In the genomic region with DNA sequence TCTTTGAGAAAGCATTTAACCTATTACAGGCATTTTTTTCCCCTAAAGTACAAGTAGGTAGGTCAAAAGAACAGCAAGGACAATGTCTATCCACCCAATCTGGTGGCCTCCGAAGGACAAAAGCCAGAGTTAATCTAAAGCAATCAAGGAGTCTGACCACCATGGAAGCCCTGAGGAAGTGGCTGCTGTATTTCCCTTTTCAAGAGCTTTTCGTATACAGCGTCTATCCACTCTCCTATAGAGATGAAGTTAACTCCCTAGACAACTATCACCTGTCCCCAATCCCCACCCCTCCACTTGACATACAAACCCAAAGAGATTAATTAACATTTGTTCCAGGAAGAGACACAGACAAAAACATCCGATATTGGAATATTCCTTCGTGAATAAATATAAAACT, we compare ENCODE assay signal across 25 cellular contexts.
DNase-seq lines count a peak whose midpoint lies in the region; ATAC-seq and TF ChIP-seq lines count a peak whose summit lies in the region.
"Had no signal": no experiment of that assay in that cellular context is flagged by ENCODE, and none has a peak within 500 bp of the region (broad histone marks: within the 10 kb centered on the region; RNA-seq: fewer than 3 reads in every experiment).

No MANE protein-coding gene starts in this region.

- peak overlapping the region; percentile 2; the same call in 1 of the 2 replicates for H3K4me3 ChIP-seq in SJCRH30
- H3K4me3 ChIP-seq: BLaER1, HAP-1, Peyer's patch had no signal

- DNase-seq in activated CD4-positive, alpha-beta T cell treated with anti-CD3 and anti-CD28 coated beads for 36 hours: no peak
- DNase-seq in activated CD4-positive, alpha-beta T cell treated with anti-CD3 and anti-CD28 coated beads for 4 hours: no peak
- DNase-seq in NCI-H510A treated with DMSO at 0.1 percent for 48 hours (lab: John Stamatoyannopoulos, UW): peak; percentile 33
- peak; percentile 66 to 87 for DNase-seq in SJCRH30
- DNase-seq in nephron progenitor cell: no peak
- no peak for DNase-seq in GM13976 (ENCODE audit: low spot score)
- DNase-seq in RWPE1 (ENCODE audit: low spot score): no peak
- DNase-seq: CD4-positive, CD25-positive, alpha-beta regulatory T cell; DMS53; GOT3; HFFc6; NCI-H1048; NCI-H1436 treated with DMSO at 0.1 percent for 48 hours; NCI-H187 treated with DMSO at 0.1 percent for 48 hours; NCI-H2107; NCI-H446 treated with DMSO at 0.1 percent for 48 hours; NCI-H82; Peyer's patch; T-helper 2 cell had no signal

- H3K4me1 Mint-ChIP-seq in activated CD4-positive, alpha-beta T cell treated with anti-CD3 and anti-CD28 coated beads for 36 hours: no peaks in the 10 kb centered on the region
- H3K4me1 Mint-ChIP-seq in nephron progenitor cell: peaks cover 56% of the 10 kb centered on the region
- H3K4me1 Mint-ChIP-seq: CD4-positive, CD25-positive, alpha-beta regulatory T cell; IgD-negative memory B cell had no signal

- H3K27ac ChIP-seq in SJCRH30 (peak overlapping the region; percentile 99), RWPE1 (no peak overlapping the region)
- H3K27ac ChIP-seq: BLaER1, KMS-11, Peyer's patch had no signal

- intact Hi-C loops in activated CD4-positive, alpha-beta T cell treated with anti-CD3 and anti-CD28 coated beads for 36 hours (cut with DNase I, micrococcal nuclease): no loop called here

- no peaks in the 10 kb centered on the region for H3K36me3 Mint-ChIP-seq in activated CD4-positive, alpha-beta T cell treated with anti-CD3 and anti-CD28 coated beads for 36 hours (ENCODE audit: low read depth)
- no peaks in the 10 kb centered on the region for H3K36me3 Mint-ChIP-seq in nephron progenitor cell (ENCODE audit: low read depth)
- H3K36me3 Mint-ChIP-seq: CD4-positive, CD25-positive, alpha-beta regulatory T cell; IgD-negative memory B cell had no signal

- peaks cover 45% of the 10 kb centered on the region for H3K4me1 ChIP-seq in SJCRH30
- H3K4me1 ChIP-seq: BLaER1 had no signal

- no peaks in the 10 kb centered on the region for H3K9me3 Mint-ChIP-seq in activated CD4-positive, alpha-beta T cell treated with anti-CD3 and anti-CD28 coated beads for 36 hours (ENCODE audit: low read depth)
- no peaks in the 10 kb centered on the region for H3K9me3 Mint-ChIP-seq in nephron progenitor cell
- H3K9me3 Mint-ChIP-seq: HFFc6, IgD-negative memory B cell had no signal

- TF ChIP-seq CTCF in nephron progenitor cell (IDR thresholded peaks at IDR 0.05) (no peak), GM13976 (IDR thresholded peaks at IDR 0.05; ENCODE audit: borderline replicate concordance, control extremely low read depth, extremely low read depth, insufficient read depth, missing control alignments) (no peak), RWPE1 (conservative IDR thresholded peaks at IDR 0.05; ENCODE audit: low read depth) (no peak)

- no peak for ATAC-seq in activated CD4-positive, alpha-beta T cell treated with anti-CD3 and anti-CD28 coated beads for 36 hours
- ATAC-seq in GM18870 (IDR thresholded peaks at IDR 0.05; ENCODE audit: unreplicated experiment): no peak
- ATAC-seq: SK-N-SH treated with all-trans-retinoic acid at 6 μM for 48 hours had no signal

- CTCF ChIA-PET in activated CD4-positive, alpha-beta T cell treated with anti-CD3 and anti-CD28 coated beads for 36 hours (lab: Charles Lee): no interaction called here
- CTCF ChIA-PET in RWPE1 (lab: Yijun Ruan, JAX): no interaction called here

- H3K27me3 ChIP-seq in SJCRH30: no peaks in the 10 kb centered on the region
- H3K27me3 ChIP-seq: BLaER1, Peyer's patch had no signal

- H3K27ac Mint-ChIP-seq in activated CD4-positive, alpha-beta T cell treated with anti-CD3 and anti-CD28 coated beads for 36 hours: peak overlapping the region; percentile 13
- H3K27ac Mint-ChIP-seq in nephron progenitor cell: peak overlapping the region; percentile 71
- H3K27ac Mint-ChIP-seq: CD4-positive, CD25-positive, alpha-beta regulatory T cell; HFFc6; IgD-negative memory B cell had no signal

- H3K9me3 ChIP-seq in SJCRH30 (replicated peaks): no peaks in the 10 kb centered on the region
- H3K9me3 ChIP-seq: BLaER1, HAP-1, Peyer's patch had no signal

- no peaks in the 10 kb centered on the region for H3K27me3 Mint-ChIP-seq in activated CD4-positive, alpha-beta T cell treated with anti-CD3 and anti-CD28 coated beads for 36 hours
- no peaks in the 10 kb centered on the region for H3K27me3 Mint-ChIP-seq in nephron progenitor cell (ENCODE audit: low read depth, poor library complexity)
- H3K27me3 Mint-ChIP-seq: IgD-negative memory B cell had no signal

- POLR2A ChIA-PET in activated CD4-positive, alpha-beta T cell treated with anti-CD3 and anti-CD28 coated beads for 36 hours (lab: Charles Lee): no interaction called here
- POLR2A ChIA-PET in RWPE1 (lab: Yijun Ruan, JAX; ENCODE audit: low non-redundant PET): no interaction called here

- H3K4me3 Mint-ChIP-seq in activated CD4-positive, alpha-beta T cell treated with anti-CD3 and anti-CD28 coated beads for 36 hours: no peak overlapping the region
- no peak overlapping the region for H3K4me3 Mint-ChIP-seq in nephron progenitor cell
- H3K4me3 Mint-ChIP-seq: CD4-positive, CD25-positive, alpha-beta regulatory T cell; HFFc6; IgD-negative memory B cell had no signal

- in situ Hi-C loops in GM13976 (cut with MboI; ENCODE audit: low sequenced_read_pairs, unreplicated experiment): no loop called here

- no peaks in the 10 kb centered on the region for H3K36me3 ChIP-seq in SJCRH30
- H3K36me3 ChIP-seq: BLaER1, HAP-1, Peyer's patch had no signal

Comparison
In these comparisons a context has a peak if more than half of its experiments do, and no peak if none do; other contexts are left out.
1. DNase-seq: peak in NCI-H510A treated with DMSO at 0.1 percent for 48 hours (single experiment) and SJCRH30 (2 of 2); none in activated CD4-positive, alpha-beta T cell treated with anti-CD3 and anti-CD28 coated beads for 36 hours (single experiment), activated CD4-positive, alpha-beta T cell treated with anti-CD3 and anti-CD28 coated beads for 4 hours (0 of 2), nephron progenitor cell (single experiment), GM13976 (single experiment) and RWPE1 (single experiment).